ENCODE assay signal across 13 cellular contexts in the genomic region with DNA sequence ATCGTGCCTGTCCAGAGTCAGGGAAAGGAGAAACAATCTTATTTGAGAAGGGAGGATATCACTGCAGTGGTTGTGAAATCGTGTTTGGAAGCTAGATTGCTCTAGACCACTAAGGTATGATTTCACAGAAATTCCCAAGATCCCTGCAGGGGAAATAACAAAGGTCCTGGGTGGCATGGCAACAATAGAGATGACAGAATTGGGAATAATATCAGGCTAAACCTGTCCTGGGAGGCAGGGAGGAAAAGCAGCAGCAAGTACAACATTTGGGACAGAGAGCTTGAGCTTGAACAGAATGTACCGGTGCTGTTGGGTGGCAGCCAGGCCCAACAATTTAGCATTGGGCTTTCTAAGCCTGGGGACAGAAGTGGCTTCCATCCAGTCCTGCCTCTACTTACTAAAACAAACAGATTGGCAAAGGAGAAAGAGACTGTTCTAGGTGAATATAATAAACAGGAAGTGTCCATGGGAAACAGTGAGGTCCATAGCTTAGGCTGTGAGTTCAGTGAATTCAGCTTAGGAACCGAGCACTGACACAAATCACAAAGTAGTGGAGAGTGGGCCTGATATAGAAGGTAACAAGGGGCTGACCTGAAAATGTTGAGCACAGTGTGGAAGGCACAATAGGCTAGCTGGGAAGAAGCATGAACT. TPM values are rescaled to one million over a fixed set of nuclear protein-coding genes. Genes with fewer than 3 reads are reported as not detected.
A peak's percentile ranks its signal among the peaks of the same experiment; 100 is the strongest.
DNase-seq lines count a peak whose midpoint lies in the region; ATAC-seq, FAIRE-seq and TF ChIP-seq lines count a peak whose summit lies in the region.
"Had no signal": no experiment of that assay in that cellular context is flagged by ENCODE, and none has a peak within 500 bp of the region (broad histone marks: within the 10 kb centered on the region; RNA-seq: fewer than 3 reads in every experiment).

No MANE protein-coding gene starts in this region.

- no peak for FAIRE-seq in HepG2 (lab: Jason Lieb, UNC)
- FAIRE-seq: RCC 7860 had no signal

- H3K4me3 ChIP-seq in HepG2 (replicated peaks in 1 of 3; ENCODE audit: insufficient read depth in 1 of 3, low read depth in 2 of 3, low read length in 3 of 3): no peak overlapping the region
- H3K4me3 ChIP-seq in skeletal muscle tissue (ENCODE audit: low read length in 3 of 3): no peak overlapping the region
- H3K4me3 ChIP-seq: hepatocyte had no signal

- no peaks in the 10 kb centered on the region for H3K36me3 Mint-ChIP-seq in T-helper 2 cell treated with Interferon-gamma antibody and Interleukin-4, amounts not matched to agents 5 μg/mL and 100 μg/mL, for 36 hours (ENCODE audit: low read depth)
- H3K36me3 Mint-ChIP-seq: brain had no signal

- H3K4me3 Mint-ChIP-seq in T-helper 2 cell treated with Interferon-gamma antibody and Interleukin-4, amounts not matched to agents 5 μg/mL and 100 μg/mL, for 36 hours: no peak overlapping the region
- H3K4me3 Mint-ChIP-seq: brain had no signal

- no peaks in the 10 kb centered on the region for H3K9me3 Mint-ChIP-seq in T-helper 2 cell treated with Interferon-gamma antibody and Interleukin-4, amounts not matched to agents 5 μg/mL and 100 μg/mL, for 36 hours

- no peak for TF ChIP-seq RAD21 in HepG2 (CRISPR knock-in tag; IDR thresholded peaks at IDR 0.05)

- no peaks in the 10 kb centered on the region for H3K27me3 Mint-ChIP-seq in T-helper 2 cell treated with Interferon-gamma antibody and Interleukin-4, amounts not matched to agents 5 μg/mL and 100 μg/mL, for 36 hours (ENCODE audit: low read depth)

- ATAC-seq in HepG2 (no peak), GM18519 (IDR thresholded peaks at IDR 0.05; ENCODE audit: low FRiP score, unreplicated experiment) (no peak)

- CTCF ChIA-PET in HepG2 (lab: Yijun Ruan, JAX; ENCODE audit: low intra/inter-chr PET ratio, low total read pairs): no interaction called here

- H3K4me1 ChIP-seq in HepG2 (ENCODE audit: insufficient read depth, low read length) (peaks cover 27% of the 10 kb centered on the region), skeletal muscle tissue (ENCODE audit: control insufficient read depth in 3 of 3, insufficient read depth in 3 of 3, low read length in 3 of 3) (peaks cover 7 to 8% (median 7%) of the 10 kb centered on the region in 3 donors)

- H3K27ac ChIP-seq in HepG2 (ENCODE audit: extremely low read length, insufficient read depth, low read length): no peak overlapping the region
- no peak overlapping the region for H3K27ac ChIP-seq in skeletal muscle tissue (ENCODE audit: low read depth, low read length)
- H3K27ac ChIP-seq: hepatocyte had no signal

- peaks cover 0 to 3% of the 10 kb centered on the region in 2 experiments; a peak in 1 of 5 replicates for H3K27me3 ChIP-seq in HepG2 (ENCODE audit: control insufficient read depth in 1 of 2, insufficient read depth in 2 of 2, low read length in 2 of 2)
- no peaks in the 10 kb centered on the region for H3K27me3 ChIP-seq in skeletal muscle tissue (ENCODE audit: control insufficient read depth in 3 of 3, insufficient read depth in 3 of 3, low read length in 3 of 3)
- H3K27me3 ChIP-seq: hepatocyte had no signal

- TF ChIP-seq CTCF in HepG2 (CRISPR knock-in tag; IDR thresholded peaks at IDR 0.05): no peak

- WGBS in HepG2 (ENCODE audit: low lambda C conversion rate): 10% methylated on average over 4 of the region's 4 CpGs

- H3K79me2 ChIP-seq in HepG2 (ENCODE audit: insufficient read depth, low read length): no peaks in the 10 kb centered on the region
- H3K79me2 ChIP-seq: hepatocyte had no signal

- no peak for TF ChIP-seq POLR2A in HepG2 (IDR thresholded peaks at IDR 0.05; ENCODE audit: insufficient read depth in 1 of 2, low read depth in 2 of 2, low read length in 2 of 2)

- H2AFZ ChIP-seq in HepG2 (ENCODE audit: low read length): no peak overlapping the region
- H2AFZ ChIP-seq: hepatocyte had no signal

- H3K9ac ChIP-seq in HepG2 (ENCODE audit: insufficient read depth, low read depth, low read length) (no peak overlapping the region), skeletal muscle tissue (ENCODE audit: low read depth in 1 of 3, low read length in 3 of 3) (peak overlapping the region in 2 of 3 donors; percentile 9 to 24)

- in situ Hi-C loops in HepG2 (cut with HindIII; ENCODE audit: extremely low pct_ligation_motif_present, low pct_unique_long_range_greater_than_20kb): no loop called here

- no peak overlapping the region for H3K27ac Mint-ChIP-seq in T-helper 2 cell treated with Interferon-gamma antibody and Interleukin-4, amounts not matched to agents 5 μg/mL and 100 μg/mL, for 36 hours

- H3K4me1 Mint-ChIP-seq in T-helper 2 cell treated with Interferon-gamma antibody and Interleukin-4, amounts not matched to agents 5 μg/mL and 100 μg/mL, for 36 hours (ENCODE audit: low read depth): peaks cover 22% of the 10 kb centered on the region

- intact Hi-C loops in HepG2 (cut with micrococcal nuclease; ENCODE audit: unreplicated experiment): no loop called here

- DNase-seq in NCI-H226 (peak; percentile 96), cerebellum (ENCODE audit: low spot score) (peak; percentile 48), HepG2 (ENCODE audit: low spot score) (no peak), NCI-H748 treated with DMSO at 0.1 percent for 48 hours (lab: John Stamatoyannopoulos, UW) (no peak)
- no peak for DNase-seq in activated effector memory CD4-positive, alpha-beta T cell treated with Interleukin-2 at 50 U/mL for 16 hours
- no peak for DNase-seq in T-helper 2 cell treated with Interferon-gamma antibody and Interleukin-4, amounts not matched to agents 5 μg/mL and 100 μg/mL, for 36 hours (ENCODE audit: low spot score)
- DNase-seq: COR-L47, NCI-H1436 had no signal

- no TSS peak for BruUV-seq in HepG2 (replicated peaks; lab: Mats Ljungman, UMichigan)

- H4K20me1 ChIP-seq in HepG2 (ENCODE audit: insufficient read depth, low read length): no peaks in the 10 kb centered on the region

- H3K9me3 ChIP-seq in HepG2 (ENCODE audit: low read length) (no peaks in the 10 kb centered on the region), skeletal muscle tissue (ENCODE audit: control insufficient read depth in 3 of 3, low read length in 3 of 3) (no peaks in the 10 kb centered on the region)

- no peak for TF ChIP-seq EP300 in HepG2 (IDR thresholded peaks at IDR 0.05; ENCODE audit: low read depth in 2 of 2, low read length in 2 of 2)
- no peak for TF ChIP-seq EP300 in HepG2 (CRISPR knock-in tag; IDR thresholded peaks at IDR 0.05; ENCODE audit: borderline replicate concordance)

- 0 out of 2 replicates have a peak overlapping the region, but pooled peaks have one; percentile 15 for H3K4me2 ChIP-seq in HepG2 (ENCODE audit: low read depth, low read length)
- H3K4me2 ChIP-seq: hepatocyte had no signal

- POLR2A ChIA-PET in HepG2 (lab: Yijun Ruan, JAX): no interaction called here

- H3K36me3 ChIP-seq in HepG2 (replicated peaks in 1 of 2; ENCODE audit: control insufficient read depth in 1 of 2, insufficient read depth in 2 of 2, low read length in 2 of 2) (no peaks in the 10 kb centered on the region), skeletal muscle tissue (ENCODE audit: control insufficient read depth in 3 of 3, insufficient read depth in 3 of 3, low read length in 3 of 3) (no peaks in the 10 kb centered on the region)

TF ChIP-seq in HepG2, 621 proteins besides CTCF, POLR2A, EP300 and RAD21:
- peak; percentile 46; the same call in 1 of the 2 replicates for TF ChIP-seq CEBPB (IDR thresholded peaks at IDR 0.05; ENCODE audit: borderline replicate concordance, low read depth, low read length)
- TF ChIP-seq RFX5 (IDR thresholded peaks at IDR 0.05; ENCODE audit: low read depth, low read length): no peak

RNA-seq across cellular contexts. Expression of a gene that starts 16.9 kb away (rescaled TPM):
- total RNA-seq in cerebellum (35.5 TPM), HepG2 (2016; rRNA removed; fragmentation: Illumina TruSeq; extraction: Trizol) (11.9 and 18.2 TPM in 2 replicates), skeletal muscle tissue (28.7 TPM)
- total RNA-seq in HepG2 (2016; cell fraction: cytosol; rRNA removed; fragmentation: Illumina TruSeq; extraction: Trizol; ENCODE audit: low read depth): 19.7 and 23.1 TPM in 2 replicates
- total RNA-seq in HepG2 (2016; cell fraction: insoluble cytoplasmic fraction; rRNA removed; fragmentation: Illumina TruSeq; extraction: Trizol): 13.7 and 16.7 TPM in 2 replicates
- 6.8 and 8.5 TPM in 2 replicates for total RNA-seq in HepG2 (2016; cell fraction: membrane; rRNA removed; fragmentation: Illumina TruSeq; extraction: Trizol)
- 81.5 and 87.1 TPM in 2 replicates for total RNA-seq in HepG2 (2016; cell fraction: nucleus; rRNA removed; fragmentation: Illumina TruSeq; extraction: Trizol)
- polyA plus RNA-seq in HepG2 (2011; rRNA removed): 9.1 and 9.6 TPM in 2 replicates
- 2.5 and 2.7 TPM in 2 replicates for polyA plus RNA-seq in HepG2 (2011; cell fraction: cytosol; rRNA removed)
- polyA plus RNA-seq in HepG2 (2011; cell fraction: nucleus; rRNA removed): 27.9 and 47.7 TPM in 2 replicates
- polyA plus RNA-seq in HepG2 (2012): 8.8 and 10.3 TPM in 2 replicates
- polyA plus RNA-seq in HepG2 (2016; cell fraction: cytosol; fragmentation: Illumina TruSeq; extraction: Trizol; ENCODE audit: low read depth): 0.63 and 0.71 TPM in 2 replicates
- 8.9 and 9.9 TPM in 2 replicates for polyA plus RNA-seq in HepG2 (2016; cell fraction: insoluble cytoplasmic fraction; fragmentation: Illumina TruSeq; extraction: Trizol; ENCODE audit: low read depth)
- 1.4 and 1.7 TPM in 2 replicates for polyA plus RNA-seq in HepG2 (2016; cell fraction: membrane; fragmentation: Illumina TruSeq; extraction: Trizol; ENCODE audit: low read depth)
- 34.1 and 38.4 TPM in 2 replicates for polyA plus RNA-seq in HepG2 (2016; cell fraction: nucleus; fragmentation: Illumina TruSeq; extraction: Trizol; ENCODE audit: insufficient read depth, low read depth)
- 7.2 and 23.4 TPM in 2 replicates for polyA minus RNA-seq in HepG2 (2011; rRNA and poly(A)+ RNA removed; ENCODE audit: low replicate concordance)
- polyA minus RNA-seq in HepG2 (2011; cell fraction: cytosol; rRNA and poly(A)+ RNA removed): 6.4 TPM in 2 replicates
- 87.8 and 98.5 TPM in 2 replicates for polyA minus RNA-seq in HepG2 (2011; cell fraction: nucleus; rRNA and poly(A)+ RNA removed)

Comparison
In these comparisons a context has a peak if more than half of its experiments do, and no peak if none do; other contexts are left out.
1. DNase-seq: peak in NCI-H226 (single experiment) and cerebellum (single experiment); none in HepG2 (single experiment), activated effector memory CD4-positive, alpha-beta T cell treated with Interleukin-2 at 50 U/mL for 16 hours (single experiment), T-helper 2 cell treated with Interferon-gamma antibody and Interleukin-4, amounts not matched to agents 5 μg/mL and 100 μg/mL, for 36 hours (single experiment) and NCI-H748 treated with DMSO at 0.1 percent for 48 hours (single experiment).